Comparison of ENCODE assay signal across 9 cellular contexts in the genomic region with DNA sequence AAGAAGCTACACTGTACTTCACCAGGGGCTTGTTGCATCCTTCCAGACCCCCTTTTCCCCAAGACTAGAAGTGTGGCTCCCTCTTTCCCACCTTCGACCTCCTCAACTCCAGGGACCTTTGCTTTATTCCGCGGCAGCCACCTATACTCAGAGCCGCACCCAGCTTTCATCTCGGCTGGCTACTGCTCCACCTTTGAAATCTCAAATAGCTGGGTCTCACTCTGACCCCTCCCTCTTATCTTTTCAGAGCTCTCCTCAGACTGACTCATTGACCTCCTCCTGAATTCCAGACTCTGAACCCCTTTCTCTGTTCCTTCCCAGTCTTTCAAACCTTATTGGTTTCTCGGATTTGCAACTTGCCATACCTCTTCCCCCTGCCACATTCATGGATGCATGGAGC.
"Had no signal": no experiment of that assay in that cellular context is flagged by ENCODE, and none has a peak within 500 bp of the region (broad histone marks: within the 10 kb centered on the region; RNA-seq: fewer than 3 reads in every experiment).

No MANE protein-coding gene starts in this region.

- H3K4me3 Mint-ChIP-seq: activated naive CD4-positive, alpha-beta T cell treated with anti-CD3 and anti-CD28 coated beads, Interleukin-2, amount 10 ng/mL, durations not matched to agents 7 days and 5 days; dendritic cell treated with granulocyte-macrophage colony-stimulating factor and Interleukin-4, amounts not matched to agents 40 ng/mL and 50 ng/mL, for 4 days; nephron progenitor cell had no signal

- H3K27ac ChIP-seq: body of pancreas, sigmoid colon had no signal

- H3K9me3 ChIP-seq: body of pancreas, sigmoid colon had no signal

- ATAC-seq: body of pancreas; stimulated activated naive CD8-positive, alpha-beta T cell treated with anti-CD3 and anti-CD28 coated beads, Interleukin-15, Interleukin-2, amounts not matched to agents 100 U/mL and 50 U/mL, for 24 hours had no signal

- H3K36me3 ChIP-seq: sigmoid colon had no signal

- H3K9me3 Mint-ChIP-seq: activated T-helper 2 cell treated with anti-CD3 and anti-CD28 coated beads, Interferon-gamma antibody, Interleukin-2, Interleukin-4, amounts not matched to agents 10 μg/mL and 5 μg/mL and 100 μg/mL, durations not matched to agents 14 hours and 24 hours and 36 hours; dendritic cell treated with granulocyte-macrophage colony-stimulating factor and Interleukin-4, amounts not matched to agents 40 ng/mL and 50 ng/mL, for 4 days; nephron progenitor cell had no signal

- DNase-seq: activated naive CD4-positive, alpha-beta T cell treated with anti-CD3 and anti-CD28 coated beads, Interleukin-2, amount 10 ng/mL, durations not matched to agents 7 days and 5 days; body of pancreas; erythroblast; nephron progenitor cell; sigmoid colon; stimulated activated CD4-positive, alpha-beta T cell treated with anti-CD3 and anti-CD28 coated beads, Interleukin-2, amount 100 ng/mL, for 48 hours; stimulated activated naive CD8-positive, alpha-beta T cell treated with anti-CD3 and anti-CD28 coated beads, Interleukin-15, Interleukin-2, amounts not matched to agents 100 U/mL and 50 U/mL, for 24 hours had no signal

- H3K27ac Mint-ChIP-seq: activated naive CD4-positive, alpha-beta T cell treated with anti-CD3 and anti-CD28 coated beads, Interleukin-2, amount 10 ng/mL, durations not matched to agents 7 days and 5 days; activated T-helper 2 cell treated with anti-CD3 and anti-CD28 coated beads, Interferon-gamma antibody, Interleukin-2, Interleukin-4, amounts not matched to agents 10 μg/mL and 5 μg/mL and 100 μg/mL, durations not matched to agents 14 hours and 24 hours and 36 hours; nephron progenitor cell had no signal

- H3K4me3 ChIP-seq: body of pancreas, sigmoid colon had no signal

- H3K27me3 ChIP-seq: body of pancreas, sigmoid colon had no signal
